8 cellular contexts compared by ENCODE assay signal in genomic region chr5:172187118-172188032, GRCh38. TPM values are rescaled to one million over a fixed set of nuclear protein-coding genes. Genes with fewer than 3 reads are reported as not detected.
DNase-seq lines count a peak whose midpoint lies in the region; ATAC-seq and TF ChIP-seq lines count a peak whose summit lies in the region.

No MANE protein-coding gene starts in this region.

- no peaks in the 10 kb centered on the region for H3K27me3 Mint-ChIP-seq in activated T-cell treated with anti-CD3 and anti-CD28 coated beads, Interleukin-2, amount 50 U/mL, for 24 hours
- peaks cover 0 to 11% (median 0%) of the 10 kb centered on the region in 5 donors for H3K27me3 Mint-ChIP-seq in naive thymus-derived CD4-positive, alpha-beta T cell

- H3K4me1 Mint-ChIP-seq in activated T-cell treated with anti-CD3 and anti-CD28 coated beads, Interleukin-2, amount 50 U/mL, for 24 hours (ENCODE audit: low read depth): peaks cover 44% of the 10 kb centered on the region
- H3K4me1 Mint-ChIP-seq in naive thymus-derived CD4-positive, alpha-beta T cell: peaks cover 15 to 39% (median 34%) of the 10 kb centered on the region in 7 donors

- H3K4me3 ChIP-seq in OCI-LY3 (ENCODE audit: low read length) (peak overlapping the region; percentile 89), thoracic aorta (peak overlapping the region; percentile 99)
- peak overlapping the region; percentile 89 for H3K4me3 ChIP-seq in naive thymus-derived CD4-positive, alpha-beta T cell (ENCODE audit: low read length)

- peaks cover 29% of the 10 kb centered on the region for H3K4me1 ChIP-seq in OCI-LY3 (ENCODE audit: low read length)
- H3K4me1 ChIP-seq in naive thymus-derived CD4-positive, alpha-beta T cell (ENCODE audit: control insufficient read depth in 2 of 2, insufficient read depth in 2 of 2, low read length in 2 of 2): peaks cover 21 to 24% of the 10 kb centered on the region in 2 donors
- H3K4me1 ChIP-seq in thoracic aorta (ENCODE audit: control insufficient read depth in 1 of 2, low read depth in 2 of 2): peaks cover 3 to 13% of the 10 kb centered on the region in 2 donors

- H3K27me3 ChIP-seq in OCI-LY3 (ENCODE audit: low read depth, low read length) (no peaks in the 10 kb centered on the region), thoracic aorta (replicated peaks; ENCODE audit: insufficient read depth) (no peaks in the 10 kb centered on the region)
- no peaks in the 10 kb centered on the region for H3K27me3 ChIP-seq in naive thymus-derived CD4-positive, alpha-beta T cell (ENCODE audit: control insufficient read depth in 2 of 2, insufficient read depth in 2 of 2, low read length in 2 of 2)

- CTCF ChIA-PET in naive thymus-derived CD4-positive, alpha-beta T cell (lab: Charles Lee): interaction anchor here (0.6 to 5.9 kb wide), 18 partner anchors 9 to 871 kb away, joined by 3 to 113 read pairs (median 6); no protein-coding TSS in a partner anchor

- intact Hi-C loops in naive thymus-derived CD4-positive, alpha-beta T cell (cut with micrococcal nuclease): loop anchor here (1.0 to 10.0 kb wide), 22 partner anchors 8 to 1855 kb away; partner anchors contain the start of genes FBXW11 (in 2 of the 2), NPM1 (in 2 of the 2), UBTD2 (in 2 of the 2) and BNIP1 (in 1 of the 2)

- peak overlapping the region; percentile 98 for H3K27ac Mint-ChIP-seq in activated T-cell treated with anti-CD3 and anti-CD28 coated beads, Interleukin-2, amount 50 U/mL, for 24 hours
- peak overlapping the region; percentile 91 to 100 (median 97) for H3K27ac Mint-ChIP-seq in naive thymus-derived CD4-positive, alpha-beta T cell

- H3K27ac ChIP-seq in OCI-LY3 (ENCODE audit: low read length) (peak overlapping the region; percentile 90), thoracic aorta (peak overlapping the region; percentile 85 to 88)
- H3K27ac ChIP-seq in naive thymus-derived CD4-positive, alpha-beta T cell (ENCODE audit: low read depth, low read length): peak overlapping the region; percentile 94

- TF ChIP-seq CTCF in OCI-LY3 (IDR thresholded peaks at IDR 0.05; ENCODE audit: low read depth, low read length) (0 out of 2 replicates have a peak, but pooled peaks have one; percentile 6), thoracic aorta (IDR thresholded peaks at IDR 0.05) (no peak)

- no peaks in the 10 kb centered on the region for H3K9me3 Mint-ChIP-seq in activated T-cell treated with anti-CD3 and anti-CD28 coated beads, Interleukin-2, amount 50 U/mL, for 24 hours
- H3K9me3 Mint-ChIP-seq in naive thymus-derived CD4-positive, alpha-beta T cell: peaks cover 0 to 2% (median 0%) of the 10 kb centered on the region in 11 donors

- H3K36me3 Mint-ChIP-seq in activated T-cell treated with anti-CD3 and anti-CD28 coated beads, Interleukin-2, amount 50 U/mL, for 24 hours (ENCODE audit: low read depth): peaks cover 54% of the 10 kb centered on the region
- peaks cover 4 to 36% (median 7%) of the 10 kb centered on the region in 5 donors for H3K36me3 Mint-ChIP-seq in naive thymus-derived CD4-positive, alpha-beta T cell

- H3K4me2 ChIP-seq in OCI-LY3 (ENCODE audit: low read length): peak overlapping the region; percentile 70

- ATAC-seq in GM18517 (IDR thresholded peaks at IDR 0.05; ENCODE audit: unreplicated experiment) (peak; percentile 20), HG03066 (IDR thresholded peaks at IDR 0.05; ENCODE audit: low read depth, unreplicated experiment) (peak; percentile 29), esophagus mucosa (peak; percentile 80), thoracic aorta (ENCODE audit: insufficient number of reproducible peaks, low FRiP score, low read depth) (peak; percentile 7)
- peak; percentile 43 for ATAC-seq in naive thymus-derived CD4-positive, alpha-beta T cell

- DNase-seq in 8988T (peak; percentile 65), thoracic aorta (ENCODE audit: low spot score) (no peak)
- DNase-seq in activated T-cell treated with anti-CD3 and anti-CD28 coated beads, Interleukin-2, amount 50 U/mL, for 24 hours: peak; percentile 79
- peak; percentile 36 to 85 (median 58) for DNase-seq in naive thymus-derived CD4-positive, alpha-beta T cell

- POLR2A ChIA-PET in naive thymus-derived CD4-positive, alpha-beta T cell (lab: Charles Lee): interaction anchor here (0.6 to 9.8 kb wide), 17 partner anchors 15 to 181 kb away, joined by 3 to 562 read pairs (median 9); partner anchors contain the start of gene FBXW11

- peak overlapping the region; percentile 95 for H3K9ac ChIP-seq in OCI-LY3 (ENCODE audit: low read length)

- peak overlapping the region; percentile 57; the same call in 1 of the 2 replicates for H2AFZ ChIP-seq in OCI-LY3 (ENCODE audit: low read depth, low read length)

- H3K9me3 ChIP-seq in OCI-LY3 (ENCODE audit: insufficient read depth, low read length) (no peaks in the 10 kb centered on the region), thoracic aorta (no peaks in the 10 kb centered on the region)
- no peaks in the 10 kb centered on the region for H3K9me3 ChIP-seq in naive thymus-derived CD4-positive, alpha-beta T cell (ENCODE audit: control insufficient read depth in 2 of 3, low read length in 3 of 3)

- peak overlapping the region; percentile 99 for H3K4me3 Mint-ChIP-seq in activated T-cell treated with anti-CD3 and anti-CD28 coated beads, Interleukin-2, amount 50 U/mL, for 24 hours
- peak overlapping the region; percentile 96 to 100 (median 99) for H3K4me3 Mint-ChIP-seq in naive thymus-derived CD4-positive, alpha-beta T cell

- no peaks in the 10 kb centered on the region for H4K20me1 ChIP-seq in OCI-LY3 (ENCODE audit: insufficient read depth, low read length)

- peaks cover 55% of the 10 kb centered on the region for H3K79me2 ChIP-seq in OCI-LY3 (ENCODE audit: low read length)

- H3K36me3 ChIP-seq in OCI-LY3 (replicated peaks; ENCODE audit: low read depth, low read length): peaks cover 23% of the 10 kb centered on the region
- peaks cover 0 to 9% (median 0%) of the 10 kb centered on the region in 3 experiments for H3K36me3 ChIP-seq in naive thymus-derived CD4-positive, alpha-beta T cell (ENCODE audit: control insufficient read depth in 2 of 3, insufficient read depth in 3 of 3, low read length in 3 of 3)
- no peaks in the 10 kb centered on the region for H3K36me3 ChIP-seq in thoracic aorta

RNA-seq across cellular contexts. Expression of gene STK10, which starts 0.6 kb away (rescaled TPM):
- total RNA-seq in esophagus mucosa: 7.3 TPM
- total RNA-seq in naive thymus-derived CD4-positive, alpha-beta T cell: 100 to 1,000 TPM; 244 to 474 (median 311) TPM
- polyA plus RNA-seq in naive thymus-derived CD4-positive, alpha-beta T cell: 100 to 1,000 TPM in 1 of 2 donors, 10 to 100 TPM in 1; 55.7 to 141 TPM
- total RNA-seq in thoracic aorta: 10 to 100 TPM; 25.6 to 39.2 TPM

RNA-seq across cellular contexts. Expression of gene EFCAB9, which starts 6.6 kb away (rescaled TPM):
- total RNA-seq in esophagus mucosa (not detected), thoracic aorta (not detected)
- not detected for total RNA-seq in naive thymus-derived CD4-positive, alpha-beta T cell
- not detected for polyA plus RNA-seq in naive thymus-derived CD4-positive, alpha-beta T cell

Comparison
In these comparisons a context has a peak if more than half of its experiments do, and no peak if none do; other contexts are left out.
1. ATAC-seq: peak in every context shown above with its lines; median percentile 80 in esophagus mucosa; 43 in naive thymus-derived CD4-positive, alpha-beta T cell; 29 in HG03066; 20 in GM18517; 7 in thoracic aorta.
2. RNA of gene STK10, which starts 0.6 kb away (total RNA-seq): 244 to 474 TPM in naive thymus-derived CD4-positive, alpha-beta T cell; 25.6 to 39.2 TPM in thoracic aorta and 7.3 TPM in esophagus mucosa (single experiment); every median in the first group is over 4 times any median in the second.
3. Peak in every context shown above with its lines, with median percentiles within 50 percentile points of each other: H3K27ac ChIP-seq and H3K4me3 ChIP-seq.